10 cellular contexts compared by ENCODE assay signal in the genomic region with DNA sequence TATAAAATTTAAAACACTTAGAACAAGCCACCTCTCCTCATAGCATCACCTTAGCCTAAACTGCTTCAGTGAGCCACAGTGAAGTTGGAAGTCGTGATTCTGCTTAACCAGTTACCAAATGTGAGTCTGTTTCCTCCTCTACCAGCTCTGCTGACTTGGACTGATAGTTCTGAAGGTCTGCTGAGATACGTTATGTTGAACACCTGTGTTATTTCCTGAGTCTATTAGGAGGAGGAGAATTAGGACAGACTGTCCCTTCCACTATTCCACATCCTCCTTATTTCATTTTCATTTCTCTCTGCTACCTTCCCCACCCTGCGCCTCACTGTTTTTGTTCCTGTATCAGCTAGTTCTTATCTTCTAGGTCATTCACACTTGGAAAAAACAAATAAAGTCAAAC. TPM values are rescaled to one million over a fixed set of nuclear protein-coding genes. Genes with fewer than 3 reads are reported as not detected.
"Had no signal": no experiment of that assay in that cellular context is flagged by ENCODE, and none has a peak within 500 bp of the region (broad histone marks: within the 10 kb centered on the region; RNA-seq: fewer than 3 reads in every experiment).

No MANE protein-coding gene starts in this region.

- ATAC-seq: HepG2 had no signal

- FAIRE-seq: H54, HepG2 had no signal

- H3K4me2 ChIP-seq: KMS-11 had no signal

- H2AFZ ChIP-seq: GM23248 had no signal

- H3K9ac ChIP-seq: GM23248, KMS-11 had no signal

- DNase-seq: GM23248, GOT3, H9, HCEC 1CT, KBM-7 had no signal

- H3K4me3 ChIP-seq: GM23248 had no signal

- H3K27ac ChIP-seq: GM23248, KMS-11 had no signal

RNA-seq across cellular contexts. Expression of a gene that starts 2.4 kb away (rescaled TPM):
- total RNA-seq: GM23248, HT-29 had no signal
- polyA plus RNA-seq: GM23248, IgD-negative memory B cell had no signal
